8 cellular contexts compared by ENCODE assay signal in genomic region chr10:31706921-31707571, GRCh38.
DNase-seq lines count a peak whose midpoint lies in the region; ATAC-seq and TF ChIP-seq lines count a peak whose summit lies in the region.

No MANE protein-coding gene starts in this region.

- H3K36me3 ChIP-seq in Panc1 (ENCODE audit: control insufficient read depth, insufficient read depth, low read length) (no peaks in the 10 kb centered on the region), sigmoid colon (no peaks in the 10 kb centered on the region)

- H3K27ac ChIP-seq in Panc1 (ENCODE audit: low read length) (peak overlapping the region; percentile 48; the same call in 1 of the 2 replicates), sigmoid colon (peak overlapping the region; percentile 71 to 82 (median 76))

- H3K9me3 ChIP-seq in Panc1 (ENCODE audit: control insufficient read depth, insufficient read depth, low read depth, low read length), result peaks cover 11% of the 10 kb centered on the region; the same call in 1 of the 2 replicates
- peaks cover 0 to 9% (median 5%) of the 10 kb centered on the region in 4 donors for H3K9me3 ChIP-seq in sigmoid colon

- in situ Hi-C loops in Panc1 (cut with HindIII; ENCODE audit: low pct_unique_long_range_greater_than_20kb, low sequenced_read_pairs), result no loop called here

- intact Hi-C loops in Panc1 (cut with micrococcal nuclease; ENCODE audit: unreplicated experiment), result loop anchor here (5.0 kb wide), 1 partner anchor 100 kb away; no protein-coding TSS in a partner anchor
- intact Hi-C loops in sigmoid colon (cut with DNase I), result loop anchor here (10.0 kb wide), 1 partner anchor 48 kb away; no protein-coding TSS in a partner anchor

- POLR2A ChIA-PET in Panc1 (lab: Charles Lee), result no interaction called here

- CTCF ChIA-PET in Panc1 (lab: Charles Lee), result no interaction called here

- H3K4me3 ChIP-seq in Panc1 (ENCODE audit: low read depth in 2 of 2, low read length in 2 of 2) (no peak overlapping the region), fibroblast of the aortic adventitia (ENCODE audit: low read depth, low read length) (no peak overlapping the region), sigmoid colon (peak overlapping the region in 2 of 4 donors; percentile 6 to 11)

- no peak for TF ChIP-seq POLR2A in sigmoid colon (IDR thresholded peaks at IDR 0.05)

- no peak for TF ChIP-seq EP300 in sigmoid colon (IDR thresholded peaks at IDR 0.05)

- H3K27me3 ChIP-seq in Panc1 (ENCODE audit: control insufficient read depth, insufficient read depth, low read length) (no peaks in the 10 kb centered on the region), sigmoid colon (no peaks in the 10 kb centered on the region)

- no peak for DNase-seq in Panc1 (ENCODE audit: low read depth, low spot score)
- DNase-seq in fibroblast of the aortic adventitia (ENCODE audit: low read depth), result peak; percentile 29
- peak; percentile 77 for DNase-seq in sigmoid colon
- DNase-seq in NCI-H2196 treated with DMSO at 0.1 percent for 48 hours (lab: John Stamatoyannopoulos, UW; ENCODE audit: unreplicated experiment), result no peak
- DNase-seq in LoVo (ENCODE audit: low spot score), result no peak
- no peak for DNase-seq in ureter (ENCODE audit: low spot score)

- TF ChIP-seq CTCF in Panc1 (IDR thresholded peaks at IDR 0.05) (no peak), fibroblast of the aortic adventitia (IDR thresholded peaks at IDR 0.05; ENCODE audit: insufficient read depth, low read length) (no peak), sigmoid colon (IDR thresholded peaks at IDR 0.05) (no peak)

- 31 to 51% methylated on average over 11 of the region's 11 CpGs for WGBS in sigmoid colon, 2 donors

- ATAC-seq in GM18519 (IDR thresholded peaks at IDR 0.05; ENCODE audit: low FRiP score, unreplicated experiment) (peak; percentile 27), HG02759 (IDR thresholded peaks at IDR 0.05; ENCODE audit: unreplicated experiment) (peak; percentile 36), Panc1 (no peak)

- no TSS peak for BruUV-seq in Panc1 (replicated peaks; lab: Mats Ljungman, UMichigan)

- H3K4me1 ChIP-seq in Panc1 (ENCODE audit: control insufficient read depth, insufficient read depth, low read length) (peaks cover 8% of the 10 kb centered on the region), sigmoid colon (peaks cover 0 to 66% (median 47%) of the 10 kb centered on the region in 4 donors)

Comparison
In these comparisons a context has a peak if more than half of its experiments do, and no peak if none do; other contexts are left out.
1. DNase-seq: peak in fibroblast of the aortic adventitia (single experiment) and sigmoid colon (single experiment); none in Panc1 (single experiment), NCI-H2196 treated with DMSO at 0.1 percent for 48 hours (single experiment), LoVo (single experiment) and ureter (single experiment).